9 cellular contexts compared by ENCODE assay signal in the genomic region with DNA sequence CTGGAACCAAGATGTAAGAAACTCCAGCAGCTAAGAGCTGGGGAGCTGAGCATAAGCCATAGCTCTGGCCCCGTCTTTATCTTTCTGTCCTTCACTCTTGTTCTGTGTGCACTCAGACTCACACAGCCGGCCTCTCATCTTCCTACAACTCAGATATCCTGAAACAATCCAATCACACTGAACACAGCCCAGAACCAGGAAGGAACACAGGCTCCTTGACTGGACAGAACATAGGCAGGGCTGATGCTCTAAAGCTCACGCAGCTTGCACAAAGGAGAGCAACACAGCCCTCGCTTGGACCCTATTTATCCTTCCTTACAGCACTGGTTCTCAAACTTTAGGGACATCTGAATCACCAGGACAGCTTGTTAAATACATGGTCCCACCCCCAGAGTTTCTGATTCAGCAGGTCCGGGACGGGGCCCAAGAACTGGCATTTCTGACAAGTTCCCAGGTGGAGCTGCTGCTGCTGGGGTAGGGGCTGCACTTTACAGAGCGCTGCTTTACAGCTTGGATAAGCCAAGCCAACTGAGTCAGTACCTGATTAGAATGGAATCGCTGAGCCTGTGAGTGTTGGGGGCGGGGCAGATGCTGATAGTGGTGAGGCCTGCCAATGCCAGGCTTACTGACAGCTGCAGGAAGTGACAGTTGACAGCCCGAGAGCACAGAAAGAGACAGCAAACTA.
DNase-seq lines count a peak whose midpoint lies in the region; ATAC-seq and TF ChIP-seq lines count a peak whose summit lies in the region.
"Had no signal": no experiment of that assay in that cellular context is flagged by ENCODE, and none has a peak within 500 bp of the region (broad histone marks: within the 10 kb centered on the region; RNA-seq: fewer than 3 reads in every experiment).

No MANE protein-coding gene starts in this region.

- ATAC-seq in left cardiac atrium (peak; percentile 83 to 90), HG02938 (IDR thresholded peaks at IDR 0.05; ENCODE audit: unreplicated experiment) (no peak)

- peak overlapping the region; percentile 86 for H2AFZ ChIP-seq in SU-DHL-6 (ENCODE audit: low read depth, low read length, severe bottlenecking)

- intact Hi-C loops in left cardiac atrium (cut with DNase I), result no loop called here

- H3K4me2 ChIP-seq in SU-DHL-6 (ENCODE audit: low read depth, low read length, poor library complexity, severe bottlenecking), result peak overlapping the region; percentile 81

- H3K4me3 ChIP-seq in SU-DHL-6 (ENCODE audit: insufficient read depth, low read length, poor library complexity, severe bottlenecking), result peak overlapping the region; percentile 32
- H3K4me3 ChIP-seq in effector memory CD4-positive, alpha-beta T cell (ENCODE audit: insufficient read depth, low read depth, low read length, poor library complexity, severe bottlenecking), result no peak overlapping the region

- no peaks in the 10 kb centered on the region for H4K20me1 ChIP-seq in SU-DHL-6 (ENCODE audit: low read depth, low read length)

- no peak for TF ChIP-seq CTCF in SU-DHL-6 (IDR thresholded peaks at IDR 0.05; ENCODE audit: insufficient read depth, low read length, poor library complexity, severe bottlenecking)

- H3K9me2 ChIP-seq in SU-DHL-6 (replicated peaks; ENCODE audit: insufficient read depth, low read length), result no peaks in the 10 kb centered on the region

- peak; percentile 6 for DNase-seq in activated gamma-delta T cell treated with Interleukin-2 at 50 U/mL for 16 hours
- no peak for DNase-seq in activated gamma-delta T cell (lab: John Stamatoyannopoulos, UW)
- DNase-seq in left cardiac atrium, result peak; percentile 66
- no peak for DNase-seq in HuH-7.5 (ENCODE audit: low spot score)
- DNase-seq in effector memory CD4-positive, alpha-beta T cell, result no peak
- DNase-seq: NCI-H187 had no signal

- H3K79me2 ChIP-seq in SU-DHL-6 (ENCODE audit: insufficient read depth, low read length), result no peaks in the 10 kb centered on the region

- peak overlapping the region; percentile 95 for H3K27ac ChIP-seq in SU-DHL-6 (ENCODE audit: low read depth, low read length)
- H3K27ac ChIP-seq in temporal lobe (ENCODE audit: low read depth, low read length), result peak overlapping the region; percentile 74
- H3K27ac ChIP-seq in effector memory CD4-positive, alpha-beta T cell (ENCODE audit: insufficient read depth, low read length, poor library complexity, severe bottlenecking), result no peak overlapping the region

- peaks cover 14% of the 10 kb centered on the region for H3F3A ChIP-seq in SU-DHL-6 (ENCODE audit: insufficient read depth)

- H3K9me3 ChIP-seq in SU-DHL-6 (ENCODE audit: insufficient read depth, low read length), result peaks cover 5% of the 10 kb centered on the region; the same call in 1 of the 2 replicates
- H3K9me3 ChIP-seq in effector memory CD4-positive, alpha-beta T cell (ENCODE audit: control insufficient read depth, low read length), result no peaks in the 10 kb centered on the region

- H3K9ac ChIP-seq in SU-DHL-6 (ENCODE audit: low read length), result peak overlapping the region; percentile 63

- no peaks in the 10 kb centered on the region for H3K4me1 ChIP-seq in effector memory CD4-positive, alpha-beta T cell (ENCODE audit: control insufficient read depth, insufficient read depth, low read length, poor library complexity, severe bottlenecking)

- no peaks in the 10 kb centered on the region; the same call in 1 of the 2 replicates for H3K36me3 ChIP-seq in SU-DHL-6 (ENCODE audit: low read length)
- no peaks in the 10 kb centered on the region for H3K36me3 ChIP-seq in effector memory CD4-positive, alpha-beta T cell (ENCODE audit: control insufficient read depth, insufficient read depth, low read length)

- H3K27me3 ChIP-seq in SU-DHL-6 (ENCODE audit: low read length), result no peaks in the 10 kb centered on the region
- peaks cover 3% of the 10 kb centered on the region for H3K27me3 ChIP-seq in effector memory CD4-positive, alpha-beta T cell (replicated peaks; ENCODE audit: control insufficient read depth, insufficient read depth, low read length, poor library complexity, severe bottlenecking)

Comparison
In these comparisons a context has a peak if more than half of its experiments do, and no peak if none do; other contexts are left out.
1. DNase-seq: peak in activated gamma-delta T cell treated with Interleukin-2 at 50 U/mL for 16 hours (single experiment) and left cardiac atrium (single experiment); none in activated gamma-delta T cell (single experiment), HuH-7.5 (single experiment) and effector memory CD4-positive, alpha-beta T cell (0 of 3).